22 cellular contexts compared by ENCODE assay signal in genomic region chr21:34083357-34083756, GRCh38. TPM values are rescaled to one million over a fixed set of nuclear protein-coding genes. Genes with fewer than 3 reads are reported as not detected.
DNase-seq lines count a peak whose midpoint lies in the region; ATAC-seq, FAIRE-seq and TF ChIP-seq lines count a peak whose summit lies in the region.
"Had no signal": no experiment of that assay in that cellular context is flagged by ENCODE, and none has a peak within 500 bp of the region (broad histone marks: within the 10 kb centered on the region; RNA-seq: fewer than 3 reads in every experiment).

No MANE protein-coding gene starts in this region.

- no peaks in the 10 kb centered on the region for H3K27me3 ChIP-seq in GM12878 (replicated peaks in 1 of 2; ENCODE audit: control insufficient read depth in 2 of 2, insufficient read depth in 2 of 2, low read length in 1 of 2)
- H3K27me3 ChIP-seq: suprapubic skin had no signal

- no peak for TF ChIP-seq CTCF in GM12878 (IDR thresholded peaks at IDR 0.05 in 2 of 3, conservative IDR thresholded peaks at IDR 0.05 in 1 of 3; ENCODE audit: control insufficient read depth in 2 of 3, extremely low read depth in 1 of 3, insufficient read depth in 1 of 3, low read depth in 3 of 3, low read length in 3 of 3)

- H3K4me1 Mint-ChIP-seq in activated naive CD4-positive, alpha-beta T cell treated with anti-CD3 and anti-CD28 coated beads, Interleukin-2, amount 10 ng/mL, durations not matched to agents 7 days and 5 days: peaks cover 62% of the 10 kb centered on the region
- peaks cover 58% of the 10 kb centered on the region for H3K4me1 Mint-ChIP-seq in T-helper 2 cell treated with Interferon-gamma antibody and Interleukin-4, amounts not matched to agents 5 μg/mL and 100 μg/mL, for 36 hours (ENCODE audit: low read depth)

- H3K9ac ChIP-seq in GM12878 (ENCODE audit: control insufficient read depth, insufficient read depth, low read length): no peak overlapping the region

- H3K27me3 Mint-ChIP-seq in activated naive CD4-positive, alpha-beta T cell treated with anti-CD3 and anti-CD28 coated beads, Interleukin-2, amount 10 ng/mL, durations not matched to agents 7 days and 5 days: no peaks in the 10 kb centered on the region
- no peaks in the 10 kb centered on the region for H3K27me3 Mint-ChIP-seq in T-helper 2 cell treated with Interferon-gamma antibody and Interleukin-4, amounts not matched to agents 5 μg/mL and 100 μg/mL, for 36 hours (ENCODE audit: low read depth)

- RAD21 ChIA-PET in GM12878 (lab: Charles Lee; ENCODE audit: unreplicated experiment): interaction anchor here (0.9 to 2.4 kb wide), 3 partner anchors 25 to 106 kb away, joined by 3 to 8 read pairs (median 3); no protein-coding TSS in a partner anchor

- no peak for TF ChIP-seq POLR2A in GM12878 (IDR thresholded peaks at IDR 0.05; ENCODE audit: low read depth, low read length)

- H3K4me2 ChIP-seq in GM12878 (ENCODE audit: control insufficient read depth, insufficient read depth): peak overlapping the region; percentile 3; the same call in 1 of the 2 replicates

- peak overlapping the region; percentile 33 for H3K27ac Mint-ChIP-seq in activated naive CD4-positive, alpha-beta T cell treated with anti-CD3 and anti-CD28 coated beads, Interleukin-2, amount 10 ng/mL, durations not matched to agents 7 days and 5 days
- H3K27ac Mint-ChIP-seq in T-helper 2 cell treated with Interferon-gamma antibody and Interleukin-4, amounts not matched to agents 5 μg/mL and 100 μg/mL, for 36 hours: peak overlapping the region; percentile 62

- peaks cover 57% of the 10 kb centered on the region for H3K36me3 Mint-ChIP-seq in activated naive CD4-positive, alpha-beta T cell treated with anti-CD3 and anti-CD28 coated beads, Interleukin-2, amount 10 ng/mL, durations not matched to agents 7 days and 5 days
- H3K36me3 Mint-ChIP-seq in T-helper 2 cell treated with Interferon-gamma antibody and Interleukin-4, amounts not matched to agents 5 μg/mL and 100 μg/mL, for 36 hours (ENCODE audit: low read depth): peaks cover 53% of the 10 kb centered on the region

- in situ Hi-C loops in GM12878 (cut with MboI): loop anchor here (10.0 kb wide), 1 partner anchor 159 kb away; no protein-coding TSS in a partner anchor

- H4K20me1 ChIP-seq in GM12878 (ENCODE audit: control insufficient read depth, insufficient read depth): no peaks in the 10 kb centered on the region

- H3K4me3 Mint-ChIP-seq in activated naive CD4-positive, alpha-beta T cell treated with anti-CD3 and anti-CD28 coated beads, Interleukin-2, amount 10 ng/mL, durations not matched to agents 7 days and 5 days: no peak overlapping the region
- peak overlapping the region; percentile 52 for H3K4me3 Mint-ChIP-seq in T-helper 2 cell treated with Interferon-gamma antibody and Interleukin-4, amounts not matched to agents 5 μg/mL and 100 μg/mL, for 36 hours

- H3K27ac ChIP-seq in GM12878 (ENCODE audit: control insufficient read depth, insufficient read depth): no peak overlapping the region
- H3K27ac ChIP-seq: HL-60, skin epidermis, suprapubic skin had no signal

- peaks cover 91% of the 10 kb centered on the region for H3K79me2 ChIP-seq in GM12878 (ENCODE audit: control insufficient read depth, insufficient read depth, low read length)

- peaks cover 22% of the 10 kb centered on the region for H3K4me1 ChIP-seq in GM12878 (ENCODE audit: control insufficient read depth, insufficient read depth, low read length)
- H3K4me1 ChIP-seq: HAP-1 had no signal

- TF ChIP-seq EP300 in GM12878 (IDR thresholded peaks at IDR 0.05; ENCODE audit: borderline replicate concordance in 1 of 2, control insufficient read depth in 1 of 2, low read depth in 2 of 2, low read length in 2 of 2): no peak

- DNase-seq in activated naive CD4-positive, alpha-beta T cell treated with anti-CD3 and anti-CD28 coated beads, Interleukin-2, amount 10 ng/mL, durations not matched to agents 7 days and 5 days: no peak
- DNase-seq in activated naive CD4-positive, alpha-beta T cell (lab: John Stamatoyannopoulos, UW): no peak
- no peak for DNase-seq in T-helper 2 cell treated with Interferon-gamma antibody and Interleukin-4, amounts not matched to agents 5 μg/mL and 100 μg/mL, for 36 hours (ENCODE audit: low spot score)
- DNase-seq in GM12878 (ENCODE audit: low read depth, low spot score) (no peak), NCI-H2107 (lab: John Stamatoyannopoulos, UW) (no peak)
- DNase-seq: ACHN; activated CD4-positive, alpha-beta T cell treated with anti-CD3 and anti-CD28 coated beads, Interleukin-2, amount 50 U/mL, for 48 hours; activated T-cell treated with anti-CD3 and anti-CD28 coated beads for 4 hours; cerebellar nuclear complex; mammary epithelial cell; NCI-H1092 treated with DMSO at 0.1 percent for 48 hours; NCI-H2029; NCI-H774; occipital lobe; RPMI8226; stimulated activated CD4-positive, alpha-beta T cell treated with anti-CD3 and anti-CD28 coated beads, Interleukin-1b, Interleukin-23, amount 100 ng/mL, for 48 hours had no signal

- no TSS peak for BruUV-seq in GM12878 (replicated peaks; lab: Mats Ljungman, UMichigan)

- H3K9me3 Mint-ChIP-seq in activated naive CD4-positive, alpha-beta T cell treated with anti-CD3 and anti-CD28 coated beads, Interleukin-2, amount 10 ng/mL, durations not matched to agents 7 days and 5 days: no peaks in the 10 kb centered on the region
- H3K9me3 Mint-ChIP-seq in T-helper 2 cell treated with Interferon-gamma antibody and Interleukin-4, amounts not matched to agents 5 μg/mL and 100 μg/mL, for 36 hours: no peaks in the 10 kb centered on the region

- FAIRE-seq in GM12878 (lab: Jason Lieb, UNC): no peak

- 26% methylated on average over 3 of the region's 3 CpGs for WGBS in GM12878 (ENCODE audit: insufficient coverage, insufficient replicate concordance, low lambda C conversion rate, missing lambda C conversion rate)

- H3K4me3 ChIP-seq in GM12878: peak overlapping the region; percentile 4; the same call in 1 of the 2 replicates
- H3K4me3 ChIP-seq: HAP-1, skin epidermis, suprapubic skin had no signal

- intact Hi-C loops in GM12878 (cut with micrococcal nuclease; ENCODE audit: unreplicated experiment): no loop called here

- H2AFZ ChIP-seq in GM12878 (ENCODE audit: control insufficient read depth, low read depth, low read length): no peak overlapping the region

- POLR2A ChIA-PET in GM12878 (lab: Charles Lee): interaction anchor here (0.6 kb wide), 2 partner anchors 19 to 175 kb away, joined by 3 read pairs; no protein-coding TSS in a partner anchor

- TF ChIP-seq RAD21 in GM12878 (IDR thresholded peaks at IDR 0.05; ENCODE audit: insufficient read depth, low read depth, low read length): no peak

- ATAC-seq in GM12878: peak; percentile 16
- ATAC-seq in GM19351 (IDR thresholded peaks at IDR 0.05; ENCODE audit: unreplicated experiment): no peak
- ATAC-seq in GM19452 (IDR thresholded peaks at IDR 0.05; ENCODE audit: unreplicated experiment): no peak

- SMC1A ChIA-PET in GM12878 (lab: Charles Lee; ENCODE audit: uncharacterized antibody, unreplicated experiment): interaction anchor here (0.8 to 1.4 kb wide), 3 partner anchors 37 to 169 kb away, joined by 3 to 5 read pairs (median 3); no protein-coding TSS in a partner anchor

- CTCF ChIA-PET in activated naive CD4-positive, alpha-beta T cell treated with anti-CD3 and anti-CD28 coated beads, Interleukin-2, amount 10 ng/mL, durations not matched to agents 7 days and 5 days (lab: Charles Lee): interaction anchor here (0.5 to 1.1 kb wide), 3 partner anchors 18 to 290 kb away, joined by 3 to 4 read pairs (median 3); no protein-coding TSS in a partner anchor
- CTCF ChIA-PET in GM12878 (lab: Yijun Ruan, JAX): interaction anchor here (0.6 to 6.2 kb wide), 3 partner anchors 8 to 160 kb away, joined by 3 to 29 read pairs (median 24); no protein-coding TSS in a partner anchor

- H3K9me3 ChIP-seq in GM12878 (replicated peaks; ENCODE audit: control insufficient read depth, insufficient read depth, low read length): no peaks in the 10 kb centered on the region
- H3K9me3 ChIP-seq: HAP-1, suprapubic skin had no signal

- peaks cover 0 to 4% of the 10 kb centered on the region in 2 experiments; a peak in 3 of 4 replicates for H3K36me3 ChIP-seq in GM12878 (ENCODE audit: control insufficient read depth in 2 of 2, insufficient read depth in 2 of 2, low read length in 1 of 2)
- H3K36me3 ChIP-seq: suprapubic skin had no signal

RNA-seq across cellular contexts. Expression of gene MRPS6, which starts 10.0 kb away (rescaled TPM):
- total RNA-seq in GM12878 (2013; cell fraction: nucleolus; rRNA removed): 47.5 and 49.3 TPM in 2 replicates
- total RNA-seq in GM12878 (2014; rRNA removed) (32.5 and 37.3 TPM in 2 replicates), GM12878 (2014; rRNA removed; fragmentation: Illumina TruSeq; extraction: Trizol) (39.8 and 41.0 TPM in 2 replicates), GM12878 (2021) (97.0 and 101 TPM in 2 replicates)
- polyA plus RNA-seq in GM12878 (2011; ENCODE audit: low read depth): 58.7 TPM
- polyA plus RNA-seq in GM12878 (2011; rRNA removed) (45.1 and 61.3 TPM in 2 replicates), GM12878 (2014; fragmentation: Illumina TruSeq; extraction: Trizol) (107 TPM in 2 replicates), GM12878 (2014; fragmentation: Nextera tagmentation; extraction: Ambion mirVana) (10 to 100 TPM; 55.6 to 95.2 TPM), GM12878 (2014; rRNA removed) (61.5 and 85.5 TPM in 2 replicates), GM12878 (2016; fragmentation: Nextera tagmentation; extraction: Ambion mirVana) (100 to 1,000 TPM; 228 to 232 TPM)
- 39.0 and 43.6 TPM in 2 replicates for polyA plus RNA-seq in GM12878 (2011; cell fraction: cytosol; rRNA removed)
- polyA plus RNA-seq in GM12878 (2011; cell fraction: nucleus; rRNA removed): 67.4 and 71.1 TPM in 2 replicates
- polyA plus RNA-seq in GM12878 (2012): 74.7 and 85.0 TPM in 2 replicates
- polyA minus RNA-seq in GM12878 (2011; rRNA and poly(A)+ RNA removed): 23.5 and 29.5 TPM in 2 replicates
- polyA minus RNA-seq in GM12878 (2011; cell fraction: cytosol; rRNA and poly(A)+ RNA removed): 5.1 and 10.1 TPM in 2 replicates
- polyA minus RNA-seq in GM12878 (2011; cell fraction: nucleus; rRNA and poly(A)+ RNA removed): 46.3 and 56.4 TPM in 2 replicates

RNA-seq across cellular contexts. Expression of gene SLC5A3, which starts 10.0 kb away (rescaled TPM):
- total RNA-seq in GM12878 (2013; cell fraction: nucleolus; rRNA removed): 279 and 285 TPM in 2 replicates
- total RNA-seq in GM12878 (2014; rRNA removed): 17.5 and 22.0 TPM in 2 replicates
- 21.4 and 25.7 TPM in 2 replicates for total RNA-seq in GM12878 (2014; rRNA removed; fragmentation: Illumina TruSeq; extraction: Trizol)
- total RNA-seq in GM12878 (2021): 20.6 and 20.9 TPM in 2 replicates
- polyA plus RNA-seq in GM12878 (2011; ENCODE audit: low read depth): 3.3 TPM
- 19.7 and 34.3 TPM in 2 replicates for polyA plus RNA-seq in GM12878 (2011; rRNA removed)
- 6.1 and 9.4 TPM in 2 replicates for polyA plus RNA-seq in GM12878 (2011; cell fraction: cytosol; rRNA removed)
- 19.8 and 25.4 TPM in 2 replicates for polyA plus RNA-seq in GM12878 (2011; cell fraction: nucleus; rRNA removed)
- 6.0 and 8.3 TPM in 2 replicates for polyA plus RNA-seq in GM12878 (2012)
- polyA plus RNA-seq in GM12878 (2014; fragmentation: Illumina TruSeq; extraction: Trizol): 14.7 and 18.7 TPM in 2 replicates
- polyA plus RNA-seq in GM12878 (2014; fragmentation: Nextera tagmentation; extraction: Ambion mirVana): 1 to 10 TPM; 3.3 to 4.7 TPM
- polyA plus RNA-seq in GM12878 (2014; rRNA removed): 7.8 and 9.2 TPM in 2 replicates
- 1 to 10 TPM; 6.9 to 8.1 TPM for polyA plus RNA-seq in GM12878 (2016; fragmentation: Nextera tagmentation; extraction: Ambion mirVana)
- 39.7 and 42.4 TPM in 2 replicates for polyA minus RNA-seq in GM12878 (2011; rRNA and poly(A)+ RNA removed)
- polyA minus RNA-seq in GM12878 (2011; cell fraction: cytosol; rRNA and poly(A)+ RNA removed): 12.6 and 15.2 TPM in 2 replicates
- polyA minus RNA-seq in GM12878 (2011; cell fraction: nucleus; rRNA and poly(A)+ RNA removed): 58.9 and 71.1 TPM in 2 replicates
